ENCODE assay signal across 20 cellular contexts in genomic region chr4:148955926-148956325, GRCh38.
DNase-seq lines count a peak whose midpoint lies in the region; ATAC-seq and TF ChIP-seq lines count a peak whose summit lies in the region.
"Had no signal": no experiment of that assay in that cellular context is flagged by ENCODE, and none has a peak within 500 bp of the region (broad histone marks: within the 10 kb centered on the region; RNA-seq: fewer than 3 reads in every experiment).

No MANE protein-coding gene starts in this region.

- H3K9me3 ChIP-seq in HCT116 (ENCODE audit: control insufficient read depth in 1 of 2, insufficient read depth in 1 of 2, low read depth in 1 of 2, low read length in 2 of 2) (no peaks in the 10 kb centered on the region), heart right ventricle (no peaks in the 10 kb centered on the region)
- H3K9me3 ChIP-seq: A549, HAP-1, SJSA1 had no signal

- H3K4me2 ChIP-seq in HCT116 (ENCODE audit: low read length): no peak overlapping the region
- H3K4me2 ChIP-seq: A549, GM23338 had no signal

- no peak overlapping the region for H3K4me3 ChIP-seq in HCT116 (replicated peaks in 1 of 2; ENCODE audit: low read depth in 1 of 2, low read length in 2 of 2)
- H3K4me3 ChIP-seq in heart right ventricle: no peak overlapping the region
- H3K4me3 ChIP-seq: A549, GM23338, HAP-1, SJSA1 had no signal

- WGBS in heart right ventricle, 2 donors: 93 to 95% methylated on average over 1 of the region's 1 CpG

- TF ChIP-seq POLR2A in HCT116 (IDR thresholded peaks at IDR 0.05; ENCODE audit: borderline replicate concordance, extremely low read depth, insufficient read depth, insufficient read length): no peak

- TF ChIP-seq CTCF in HCT116 (IDR thresholded peaks at IDR 0.05 in 2 of 3, conservative IDR thresholded peaks at IDR 0.05 in 1 of 3; ENCODE audit: borderline replicate concordance in 1 of 3, insufficient read depth in 1 of 3, low read depth in 2 of 3, low read length in 2 of 3) (no peak), RWPE1 (conservative IDR thresholded peaks at IDR 0.05; ENCODE audit: low read depth) (no peak), heart right ventricle (IDR thresholded peaks at IDR 0.05) (no peak)

- no peak for ATAC-seq in HCT116
- ATAC-seq in esophagus mucosa: peak; percentile 31
- ATAC-seq in GM19035 (IDR thresholded peaks at IDR 0.05; ENCODE audit: unreplicated experiment): no peak
- ATAC-seq in heart right ventricle: no peak
- ATAC-seq: A549, GM23338, Panc1 had no signal

- TF ChIP-seq RAD21 in HCT116 (IDR thresholded peaks at IDR 0.05; ENCODE audit: low read depth): no peak

- H3K27me3 ChIP-seq in HCT116 (ENCODE audit: insufficient read depth, low read length): no peaks in the 10 kb centered on the region
- H3K27me3 ChIP-seq in heart right ventricle: no peaks in the 10 kb centered on the region
- H3K27me3 ChIP-seq: SJSA1 had no signal

- BruUV-seq in HCT116 (replicated peaks; lab: Mats Ljungman, UMichigan): no TSS peak

- POLR2A ChIA-PET in HCT116 (lab: Charles Lee) (no interaction called here), RWPE1 (lab: Yijun Ruan, JAX; ENCODE audit: low non-redundant PET) (no interaction called here)

- intact Hi-C loops in HCT116 (cut with micrococcal nuclease) (no loop called here), heart right ventricle (cut with DNase I) (no loop called here)

- H3K9me2 ChIP-seq in HCT116 (ENCODE audit: insufficient read depth): no peaks in the 10 kb centered on the region; the same call in 1 of the 2 replicates

- no peak overlapping the region for H3K9ac ChIP-seq in HCT116 (ENCODE audit: low read length)

- CTCF ChIA-PET in HCT116 (lab: Charles Lee): no interaction called here
- CTCF ChIA-PET in RWPE1 (lab: Yijun Ruan, JAX): no interaction called here

- no peak for DNase-seq in HCT116 (ENCODE audit: low read depth, low spot score)
- peak; percentile 1 for DNase-seq in RWPE1 (ENCODE audit: low spot score)
- no peak for DNase-seq in DMS114 treated with DMSO at 0.1 percent for 48 hours (lab: John Stamatoyannopoulos, UW; ENCODE audit: unreplicated experiment)
- no peak for DNase-seq in heart right ventricle
- no peak for DNase-seq in pons (ENCODE audit: low spot score)
- DNase-seq: CD4-positive, CD25-positive, alpha-beta regulatory T cell; DMS79; KG1; NCI-H1105; NCI-H2029 treated with DMSO at 0.1 percent for 48 hours; NCI-H226; NCI-H510A treated with DMSO at 0.1 percent for 48 hours; NCI-H748 treated with DMSO at 0.1 percent for 48 hours had no signal

- H3K79me2 ChIP-seq in HCT116 (ENCODE audit: insufficient read depth, low read length): no peaks in the 10 kb centered on the region

- H3K27ac ChIP-seq in HCT116 (ENCODE audit: low read depth, low read length) (no peak overlapping the region), RWPE1 (no peak overlapping the region), heart right ventricle (no peak overlapping the region)
- H3K27ac ChIP-seq: A549, SJSA1 had no signal

- RAD21 ChIA-PET in HCT116 (lab: Charles Lee; ENCODE audit: low non-redundant PET in 1 of 2, low total read pairs in 2 of 2, uncharacterized antibody in 2 of 2, unreplicated experiment in 2 of 2): no interaction called here

- H3K36me3 ChIP-seq in HCT116 (ENCODE audit: control insufficient read depth in 1 of 2, insufficient read depth in 2 of 2, low read length in 2 of 2) (no peaks in the 10 kb centered on the region), heart right ventricle (no peaks in the 10 kb centered on the region)
- H3K36me3 ChIP-seq: HAP-1, SJSA1 had no signal

- H4K20me1 ChIP-seq in HCT116 (ENCODE audit: insufficient read depth): no peaks in the 10 kb centered on the region

- H3K4me1 ChIP-seq in HCT116 (ENCODE audit: control insufficient read depth in 1 of 2, insufficient read depth in 2 of 2, low read length in 2 of 2): no peaks in the 10 kb centered on the region
- H3K4me1 ChIP-seq in heart right ventricle: no peaks in the 10 kb centered on the region
- H3K4me1 ChIP-seq: A549, HAP-1, SJSA1 had no signal

- no peak overlapping the region for H2AFZ ChIP-seq in HCT116 (ENCODE audit: low read depth, low read length, poor library complexity, severe bottlenecking)
- H2AFZ ChIP-seq: GM23338 had no signal

TF ChIP-seq in HCT116, 20 proteins besides CTCF, POLR2A, EP300 and RAD21:
- TF ChIP-seq FOSL1 (IDR thresholded peaks at IDR 0.05; ENCODE audit: low read depth) (peak; percentile 43; the same call in 1 of the 2 replicates), YY1 (IDR thresholded peaks at IDR 0.05; ENCODE audit: extremely low read depth, insufficient replicate concordance, low read depth, low read length) (no peak)
